Comparison of ENCODE assay signal across 8 cellular contexts in genomic region chr20:53738945-53739798, GRCh38.
A peak's percentile ranks its signal among the peaks of the same experiment; 100 is the strongest.
DNase-seq lines count a peak whose midpoint lies in the region; ATAC-seq and TF ChIP-seq lines count a peak whose summit lies in the region.

No MANE protein-coding gene starts in this region.

- 63 to 71% methylated on average over 10 to 11 of the region's 11 CpGs for WGBS in ectodermal cell, 2 experiments

- peaks cover 62% of the 10 kb centered on the region for H3K4me1 ChIP-seq in ectodermal cell (ENCODE audit: control insufficient read depth, insufficient read depth, low read length)
- peaks cover 13 to 19% (median 18%) of the 10 kb centered on the region in 3 donors for H3K4me1 ChIP-seq in skeletal muscle tissue (ENCODE audit: control insufficient read depth in 3 of 3, insufficient read depth in 3 of 3, low read length in 3 of 3)

- in situ Hi-C loops in G401 (cut with HindIII; ENCODE audit: low sequenced_read_pairs), result no loop called here

- H3K27ac ChIP-seq in ectodermal cell (ENCODE audit: insufficient read depth, low read depth, low read length, poor library complexity, severe bottlenecking) (peak overlapping the region; percentile 84), skeletal muscle tissue (ENCODE audit: low read depth, low read length) (peak overlapping the region; percentile 71)

- H3K4me3 ChIP-seq in NB4 (ENCODE audit: low read depth, low read length) (peak overlapping the region; percentile 58), ectodermal cell (ENCODE audit: insufficient read depth, low read depth, low read length) (no peak overlapping the region), skeletal muscle tissue (ENCODE audit: low read length in 3 of 3) (peak overlapping the region in 2 of 3 donors; percentile 46 to 52)

- no peak for ATAC-seq in GM19397 (IDR thresholded peaks at IDR 0.05; ENCODE audit: unreplicated experiment)

- H3K36me3 ChIP-seq in ectodermal cell (ENCODE audit: control insufficient read depth, insufficient read depth, low read length) (no peaks in the 10 kb centered on the region), skeletal muscle tissue (ENCODE audit: control insufficient read depth in 3 of 3, insufficient read depth in 3 of 3, low read length in 3 of 3) (no peaks in the 10 kb centered on the region)

- no peaks in the 10 kb centered on the region for H3K9me3 ChIP-seq in ectodermal cell (ENCODE audit: control insufficient read depth, low read length)
- no peaks in the 10 kb centered on the region for H3K9me3 ChIP-seq in skeletal muscle tissue (ENCODE audit: control insufficient read depth in 3 of 3, low read length in 3 of 3)

- TF ChIP-seq CTCF in NB4 (IDR thresholded peaks at IDR 0.05; ENCODE audit: low read depth, low read length), result no peak

- peak overlapping the region; percentile 25 to 61 (median 45) for H3K9ac ChIP-seq in skeletal muscle tissue (ENCODE audit: low read depth in 1 of 3, low read length in 3 of 3)

- H3K27me3 ChIP-seq in ectodermal cell (ENCODE audit: control insufficient read depth, insufficient read depth, low read length, poor library complexity, severe bottlenecking) (no peaks in the 10 kb centered on the region), skeletal muscle tissue (ENCODE audit: control insufficient read depth in 3 of 3, insufficient read depth in 3 of 3, low read length in 3 of 3) (no peaks in the 10 kb centered on the region)

- TF ChIP-seq POLR2A in NB4 (IDR thresholded peaks at IDR 0.05; ENCODE audit: extremely low read depth, insufficient read length), result peak; percentile 31

- peak; percentile 84 for DNase-seq in NCI-H2107 treated with DMSO at 0.1 percent for 48 hours (lab: John Stamatoyannopoulos, UW; ENCODE audit: unreplicated experiment)
- no peak for DNase-seq in NCI-H2107 (lab: John Stamatoyannopoulos, UW)
- peak; percentile 79 for DNase-seq in NB4 (ENCODE audit: low read depth)
- no peak for DNase-seq in stimulated activated CD4-positive, alpha-beta T cell treated with anti-CD3 and anti-CD28 coated beads, Interleukin-2, amount 100 ng/mL, for 24 hours
- DNase-seq in G401 (ENCODE audit: low spot score), result no peak

Comparison
In these comparisons a context has a peak if more than half of its experiments do, and no peak if none do; other contexts are left out.
1. DNase-seq: peak in NCI-H2107 treated with DMSO at 0.1 percent for 48 hours (single experiment) and NB4 (single experiment); none in NCI-H2107 (single experiment), stimulated activated CD4-positive, alpha-beta T cell treated with anti-CD3 and anti-CD28 coated beads, Interleukin-2, amount 100 ng/mL, for 24 hours (0 of 2) and G401 (single experiment).